20 cellular contexts compared by ENCODE assay signal in the genomic region with DNA sequence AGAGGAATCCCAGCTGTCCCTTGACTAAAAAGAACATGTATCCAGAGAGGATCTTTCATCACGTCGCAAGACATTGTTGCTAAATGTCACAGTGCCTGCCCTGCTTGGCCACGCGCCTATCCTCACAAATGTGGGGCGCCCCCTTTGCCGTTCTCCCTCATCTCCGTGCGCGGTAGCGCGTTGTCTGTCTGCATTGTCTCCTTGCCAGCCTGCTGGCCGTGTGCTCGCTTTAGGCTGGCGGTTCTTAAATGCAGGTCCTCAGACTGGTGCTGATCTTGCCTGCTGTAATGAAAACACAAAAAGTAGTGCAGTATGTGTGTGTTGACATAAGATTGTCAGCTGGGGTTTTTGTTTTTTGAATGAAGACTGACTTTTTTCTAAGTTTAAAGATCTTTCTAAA.
DNase-seq lines count a peak whose midpoint lies in the region; TF ChIP-seq lines count a peak whose summit lies in the region.
"Had no signal": no experiment of that assay in that cellular context is flagged by ENCODE, and none has a peak within 500 bp of the region (broad histone marks: within the 10 kb centered on the region; RNA-seq: fewer than 3 reads in every experiment).

No MANE protein-coding gene starts in this region.

- 60 to 62% methylated on average over 14 of the region's 14 CpGs for WGBS in thyroid gland, 2 donors

- TF ChIP-seq POLR2A in thyroid gland (IDR thresholded peaks at IDR 0.05): no peak

- H3K27me3 Mint-ChIP-seq in MCF 10A (ENCODE audit: insufficient read depth, unreplicated experiment): no peaks in the 10 kb centered on the region
- H3K27me3 Mint-ChIP-seq: CD8-positive, alpha-beta memory T cell had no signal

- H3K27me3 ChIP-seq in thyroid gland: no peaks in the 10 kb centered on the region
- H3K27me3 ChIP-seq in tibial artery: no peaks in the 10 kb centered on the region
- H3K27me3 ChIP-seq: MG63, Peyer's patch had no signal

- H3K27ac Mint-ChIP-seq in MCF 10A (ENCODE audit: low read depth, unreplicated experiment): no peak overlapping the region

- H3K4me3 ChIP-seq in thyroid gland (replicated peaks in 1 of 3): no peak overlapping the region
- H3K4me3 ChIP-seq in tibial artery: no peak overlapping the region
- H3K4me3 ChIP-seq: MG63, Peyer's patch had no signal

- H3K27ac ChIP-seq in angular gyrus (ENCODE audit: low read depth, low read length) (peak overlapping the region; percentile 41), cingulate gyrus (ENCODE audit: low read depth, low read length) (peak overlapping the region; percentile 40), thyroid gland (peak overlapping the region in 1 of 3 donors; percentile 50), tibial artery (peak overlapping the region in 1 of 2 donors; percentile 47)
- H3K27ac ChIP-seq: C4-2B, Peyer's patch had no signal

- intact Hi-C loops in thyroid gland (cut with DNase I) (loop anchor here (10.0 kb wide), 1 partner anchor 409 kb away; a partner anchor contains a TSS), MCF 10A (cut with micrococcal nuclease) (no loop called here), tibial artery (cut with DNase I; ENCODE audit: low total_unique reads) (no loop called here)

- no peaks in the 10 kb centered on the region for H3K9me3 Mint-ChIP-seq in MCF 10A (ENCODE audit: unreplicated experiment)
- H3K9me3 Mint-ChIP-seq: CD8-positive, alpha-beta memory T cell had no signal

- POLR2A ChIA-PET in MCF 10A (lab: Yijun Ruan, JAX): no interaction called here

- peaks cover 49% of the 10 kb centered on the region for H3K36me3 Mint-ChIP-seq in MCF 10A (ENCODE audit: insufficient read depth, unreplicated experiment)

- H3K36me3 ChIP-seq in thyroid gland (peaks cover 5 to 23% of the 10 kb centered on the region in 2 donors), tibial artery (peaks cover 43 to 95% (median 75%) of the 10 kb centered on the region in 3 donors)

- no peak overlapping the region for H3K4me3 Mint-ChIP-seq in MCF 10A (ENCODE audit: unreplicated experiment)
- H3K4me3 Mint-ChIP-seq: CD8-positive, alpha-beta memory T cell had no signal

- H3K4me1 Mint-ChIP-seq in MCF 10A (ENCODE audit: insufficient read depth, unreplicated experiment): no peaks in the 10 kb centered on the region
- H3K4me1 Mint-ChIP-seq: CD8-positive, alpha-beta memory T cell had no signal

- BruUV-seq in MCF 10A (replicated peaks; lab: Mats Ljungman, UMichigan): no TSS peak

- H3K9me3 ChIP-seq in thyroid gland (no peaks in the 10 kb centered on the region), tibial artery (no peaks in the 10 kb centered on the region)
- H3K9me3 ChIP-seq: MG63, Peyer's patch had no signal

- no peak for TF ChIP-seq CTCF in thyroid gland (IDR thresholded peaks at IDR 0.05)
- no peak for TF ChIP-seq CTCF in MCF 10A (IDR thresholded peaks at IDR 0.05; ENCODE audit: unreplicated experiment)
- TF ChIP-seq CTCF in tibial artery (IDR thresholded peaks at IDR 0.05): no peak

- CTCF ChIA-PET in MCF 10A (lab: Yijun Ruan, JAX): interaction anchor here (0.7 to 1.9 kb wide), 3 partner anchors 12 to 407 kb away, joined by 3 to 5 read pairs (median 3); no protein-coding TSS in a partner anchor

- H3K4me1 ChIP-seq in thyroid gland: peaks cover 8 to 11% of the 10 kb centered on the region in 2 donors
- H3K4me1 ChIP-seq in tibial artery: peaks cover 0 to 27% (median 8%) of the 10 kb centered on the region in 4 donors
- H3K4me1 ChIP-seq: Peyer's patch had no signal

- DNase-seq in NCI-H748 (lab: John Stamatoyannopoulos, UW; ENCODE audit: unreplicated experiment): peak; percentile 29
- no peak for DNase-seq in NCI-H748 treated with DMSO at 0.1 percent for 48 hours (lab: John Stamatoyannopoulos, UW)
- DNase-seq in thyroid gland: peak; percentile 63 to 64
- no peak for DNase-seq in NCI-H524 treated with DMSO at 0.1 percent for 48 hours (lab: John Stamatoyannopoulos, UW)
- DNase-seq in MCF 10A (ENCODE audit: unreplicated experiment): no peak
- DNase-seq in tibial artery: no peak
- DNase-seq: 8988T; CD8-positive, alpha-beta memory T cell; GDM1; Kasumi-1; MG63; NCI-H1417 treated with DMSO at 0.1 percent for 48 hours; NCI-H187; NCI-H2227 treated with DMSO at 0.1 percent for 48 hours; NCI-H510A; NCI-H82; Peyer's patch had no signal

Comparison
In these comparisons a context has a peak if more than half of its experiments do, and no peak if none do; other contexts are left out.
1. DNase-seq: peak in NCI-H748 (single experiment) and thyroid gland (2 of 2); none in NCI-H748 treated with DMSO at 0.1 percent for 48 hours (single experiment), NCI-H524 treated with DMSO at 0.1 percent for 48 hours (single experiment), MCF 10A (single experiment) and tibial artery (0 of 2).